In the genomic region with DNA sequence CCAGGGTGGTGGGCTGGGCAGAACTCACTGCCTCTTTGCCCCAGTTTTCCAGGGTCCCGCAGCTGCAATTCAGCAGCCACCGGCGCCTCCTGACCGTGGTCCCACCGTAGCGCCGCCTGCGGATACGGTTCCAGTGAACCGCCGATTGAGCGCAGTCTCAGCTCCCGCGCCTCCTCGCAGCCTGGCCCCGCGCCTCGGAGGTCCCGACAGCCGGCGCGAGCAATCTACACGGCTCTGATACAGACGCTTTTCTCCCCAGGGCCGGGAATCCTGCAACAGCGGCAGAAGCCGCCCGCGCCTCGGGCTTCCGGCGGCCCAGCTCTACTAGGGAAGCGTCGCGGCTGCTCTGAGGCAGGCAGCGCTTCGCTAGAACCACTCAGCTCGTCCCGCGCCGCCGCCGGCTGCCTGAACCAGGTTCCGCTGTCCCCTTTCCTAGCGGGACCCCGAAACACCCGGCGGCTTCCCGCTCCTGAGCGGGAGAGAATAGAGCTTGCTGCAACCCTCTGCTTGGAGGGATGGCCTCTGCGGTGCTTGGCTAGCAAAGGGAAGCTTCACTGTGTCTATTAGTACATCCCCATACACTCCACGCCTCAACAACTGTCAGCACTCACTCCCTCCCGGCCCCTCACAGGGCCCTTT, we compare ENCODE assay signal across 8 cellular contexts. TPM values are rescaled to one million over a fixed set of nuclear protein-coding genes. Genes with fewer than 3 reads are reported as not detected.
DNase-seq lines count a peak whose midpoint lies in the region; ATAC-seq, FAIRE-seq and TF ChIP-seq lines count a peak whose summit lies in the region.

No MANE protein-coding gene starts in this region.

- H3K4me3 Mint-ChIP-seq in MCF 10A (ENCODE audit: unreplicated experiment) (no peak overlapping the region), astrocyte (ENCODE audit: unreplicated experiment) (peak overlapping the region; percentile 36)

- POLR2A ChIA-PET in MCF 10A (lab: Yijun Ruan, JAX): no interaction called here

- H3K9me3 Mint-ChIP-seq in MCF 10A (ENCODE audit: unreplicated experiment) (no peaks in the 10 kb centered on the region), astrocyte (ENCODE audit: unreplicated experiment) (peaks cover 1% of the 10 kb centered on the region)

- no peak overlapping the region for H3K9ac ChIP-seq in astrocyte (ENCODE audit: low read length)
- H3K9ac ChIP-seq in subcutaneous abdominal adipose tissue (ENCODE audit: low read length in 5 of 5): peak overlapping the region in 1 of 5 donors; percentile 52

- no peaks in the 10 kb centered on the region for H3K36me3 Mint-ChIP-seq in MCF 10A (ENCODE audit: insufficient read depth, unreplicated experiment)
- H3K36me3 Mint-ChIP-seq in astrocyte (ENCODE audit: low read depth, unreplicated experiment): no peaks in the 10 kb centered on the region

- TF ChIP-seq POLR2A in breast epithelium (IDR thresholded peaks at IDR 0.05): no peak

- peaks cover 12% of the 10 kb centered on the region for H4K20me1 ChIP-seq in astrocyte (ENCODE audit: insufficient read depth, low read length)

- CTCF ChIA-PET in MCF 10A (lab: Yijun Ruan, JAX): interaction anchor here (3.4 kb wide), 1 partner anchor 14 kb away, joined by 14 read pairs; no protein-coding TSS in a partner anchor

- BruUV-seq in MCF 10A (replicated peaks; lab: Mats Ljungman, UMichigan): no TSS peak

- H3K27ac ChIP-seq in breast epithelium (no peak overlapping the region), astrocyte (ENCODE audit: low read depth, low read length) (no peak overlapping the region), subcutaneous abdominal adipose tissue (ENCODE audit: low read depth, low read length) (no peak overlapping the region)

- TF ChIP-seq CTCF in breast epithelium (IDR thresholded peaks at IDR 0.05) (no peak), MCF 10A (IDR thresholded peaks at IDR 0.05; ENCODE audit: unreplicated experiment) (no peak), astrocyte (IDR thresholded peaks at IDR 0.05; ENCODE audit: insufficient read depth, low read depth, low read length) (no peak)

- H3K36me3 ChIP-seq in breast epithelium (no peaks in the 10 kb centered on the region), astrocyte (ENCODE audit: insufficient read depth, low read length) (no peaks in the 10 kb centered on the region), subcutaneous abdominal adipose tissue (ENCODE audit: control insufficient read depth in 5 of 5, insufficient read depth in 5 of 5, low read length in 5 of 5) (no peaks in the 10 kb centered on the region)

- H3K4me2 ChIP-seq in astrocyte (ENCODE audit: low read length): peak overlapping the region; percentile 84

- ATAC-seq in HG02885 (IDR thresholded peaks at IDR 0.05; ENCODE audit: poor library complexity, unreplicated experiment): no peak

- no peak overlapping the region for H3K27ac Mint-ChIP-seq in MCF 10A (ENCODE audit: low read depth, unreplicated experiment)
- H3K27ac Mint-ChIP-seq in astrocyte (ENCODE audit: unreplicated experiment): peak overlapping the region; percentile 42

- FAIRE-seq in astrocyte (lab: Jason Lieb, UNC): no peak

- peaks cover 4 to 15% of the 10 kb centered on the region in 2 donors for H3K4me1 ChIP-seq in breast epithelium
- H3K4me1 ChIP-seq in astrocyte (ENCODE audit: insufficient read depth, low read length): peaks cover 25% of the 10 kb centered on the region
- H3K4me1 ChIP-seq in subcutaneous abdominal adipose tissue (ENCODE audit: control insufficient read depth in 5 of 5, insufficient read depth in 5 of 5, low read length in 5 of 5): peaks cover 0 to 36% (median 34%) of the 10 kb centered on the region in 5 donors

- DNase-seq in breast epithelium (ENCODE audit: low spot score in 2 of 2): no peak
- DNase-seq in MCF 10A (ENCODE audit: unreplicated experiment): no peak
- DNase-seq in astrocyte (ENCODE audit: low read depth): peak; percentile 30
- DNase-seq in iris pigment epithelial cell (ENCODE audit: low read depth): peak; percentile 42
- no peak for DNase-seq in NCI-H187 treated with DMSO at 0.1 percent for 48 hours (lab: John Stamatoyannopoulos, UW)
- no peak for DNase-seq in NCI-H1092 (lab: John Stamatoyannopoulos, UW)

- no peaks in the 10 kb centered on the region for H3K79me2 ChIP-seq in astrocyte (ENCODE audit: insufficient read depth, low read length)

- peaks cover 0 to 71% of the 10 kb centered on the region in 2 donors for H3K27me3 ChIP-seq in breast epithelium
- H3K27me3 ChIP-seq in astrocyte (ENCODE audit: insufficient read depth, low read length): peaks cover 74% of the 10 kb centered on the region
- H3K27me3 ChIP-seq in subcutaneous abdominal adipose tissue (ENCODE audit: control insufficient read depth in 5 of 5, insufficient read depth in 4 of 5, low read length in 5 of 5): peaks cover 55 to 72% (median 62%) of the 10 kb centered on the region in 5 donors

- no peaks in the 10 kb centered on the region for H3K4me1 Mint-ChIP-seq in MCF 10A (ENCODE audit: insufficient read depth, unreplicated experiment)
- H3K4me1 Mint-ChIP-seq in astrocyte (ENCODE audit: low read depth, unreplicated experiment): peaks cover 14% of the 10 kb centered on the region

- H3K4me3 ChIP-seq in breast epithelium (peak overlapping the region; percentile 27 to 61 (median 37)), astrocyte (ENCODE audit: insufficient read depth, low read depth, low read length) (peak overlapping the region; percentile 42), subcutaneous abdominal adipose tissue (ENCODE audit: low read depth in 1 of 5, low read length in 5 of 5) (peak overlapping the region in 4 of 5 donors; percentile 50 to 55 (median 50))

- intact Hi-C loops in breast epithelium (cut with DNase I; ENCODE audit: low total_unique reads): no loop called here
- intact Hi-C loops in MCF 10A (cut with micrococcal nuclease): no loop called here

- H3K9me3 ChIP-seq in breast epithelium (no peaks in the 10 kb centered on the region), astrocyte (ENCODE audit: insufficient read depth, low read depth, low read length) (no peaks in the 10 kb centered on the region), subcutaneous abdominal adipose tissue (ENCODE audit: control insufficient read depth in 5 of 5, low read length in 5 of 5) (no peaks in the 10 kb centered on the region)

- peak overlapping the region; percentile 67 for H2AFZ ChIP-seq in astrocyte (ENCODE audit: low read depth, low read length)

- H3K27me3 Mint-ChIP-seq in MCF 10A (ENCODE audit: insufficient read depth, unreplicated experiment) (peaks cover 46% of the 10 kb centered on the region), astrocyte (ENCODE audit: low read depth, unreplicated experiment) (peaks cover 63% of the 10 kb centered on the region)

RNA-seq across cellular contexts. Expression of gene FOXL2NB, which starts 3.1 kb away (rescaled TPM):
- total RNA-seq in breast epithelium (under 1 TPM in 1 of 3 donors, not detected in 2; 0.33 TPM), MCF 10A (2022) (0.14 and 0.20 TPM in 2 replicates), astrocyte (3.9 and 5.2 TPM in 2 replicates)

RNA-seq across cellular contexts. Expression of gene FOXL2, which starts 3.2 kb away (rescaled TPM):
- under 1 TPM in 1 of 3 donors, not detected in 2; 0.33 TPM for total RNA-seq in breast epithelium
- total RNA-seq in MCF 10A (2022): 0.17 and 0.30 TPM in 2 replicates
- 3.7 and 4.5 TPM in 2 replicates for total RNA-seq in astrocyte

RNA-seq across cellular contexts. Expression of gene PRR23A, which starts 55.9 kb away (rescaled TPM):
- total RNA-seq in breast epithelium (not detected), MCF 10A (2022) (not detected in 2 replicates), astrocyte (not detected in 2 replicates)

Comparison
In these comparisons a context has a peak if more than half of its experiments do, and no peak if none do; other contexts are left out.
1. DNase-seq: peak in astrocyte (single experiment) and iris pigment epithelial cell (single experiment); none in breast epithelium (0 of 2), MCF 10A (single experiment), NCI-H187 treated with DMSO at 0.1 percent for 48 hours (single experiment) and NCI-H1092 (single experiment).
2. Peak in every context shown above with its lines, with median percentiles within 50 percentile points of each other: H3K4me3 ChIP-seq.